9 cellular contexts compared by ENCODE assay signal in the genomic region with DNA sequence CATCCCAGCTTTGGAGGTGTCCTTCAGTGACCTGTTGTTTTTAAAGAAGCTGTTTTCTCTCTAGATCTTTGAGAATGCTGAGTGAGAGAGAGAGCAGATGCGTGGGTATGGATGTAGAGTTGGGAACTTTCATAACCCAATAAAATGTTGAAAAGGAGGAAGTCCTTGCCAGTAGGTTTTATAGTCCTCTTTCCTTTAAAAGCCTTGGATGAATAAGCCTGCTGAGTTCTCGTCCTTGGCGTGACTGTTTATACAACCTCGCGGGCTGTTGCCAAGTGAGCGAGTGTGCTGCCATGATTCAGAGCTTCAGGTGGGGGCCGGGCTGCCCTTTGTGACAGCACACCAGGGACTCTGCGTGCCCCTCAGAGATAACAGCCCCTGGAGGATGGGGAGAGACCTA. TPM values are rescaled to one million over a fixed set of nuclear protein-coding genes. Genes with fewer than 3 reads are reported as not detected.
DNase-seq lines count a peak whose midpoint lies in the region; ATAC-seq and TF ChIP-seq lines count a peak whose summit lies in the region.
"Had no signal": no experiment of that assay in that cellular context is flagged by ENCODE, and none has a peak within 500 bp of the region (broad histone marks: within the 10 kb centered on the region; RNA-seq: fewer than 3 reads in every experiment).

No MANE protein-coding gene starts in this region.

- H3K4me3 ChIP-seq in fibroblast of mammary gland (ENCODE audit: control insufficient read depth, low read depth, low read length) (no peak overlapping the region), ovary (no peak overlapping the region)

- H3K36me3 ChIP-seq in ovary, result no peaks in the 10 kb centered on the region

- 17 to 38% (median 17%) methylated on average over 8 of the region's 8 CpGs for whole genome bisulfite sequencing in ovary, 3 donors

- H3K27ac ChIP-seq in ovary, result peak overlapping the region in 1 of 2 donors; percentile 16

- H3K4me1 ChIP-seq in ovary (ENCODE audit: insufficient read depth), result peaks cover 7% of the 10 kb centered on the region

- no peak for TF ChIP-seq POLR2A in ovary (IDR thresholded peaks at IDR 0.05)

- H3K4me3 Mint-ChIP-seq in WTC11, result no peak overlapping the region

- intact Hi-C loops in ovary (cut with DNase I), result loop anchor here in 2 of 4 donors (2.0 to 10.0 kb wide), 2 partner anchors 45 to 49 kb away; no protein-coding TSS in a partner anchor

- CTCF ChIA-PET in WTC11 (lab: Charles Lee), result interaction anchor here (1.1 to 2.1 kb wide), 2 partner anchors 9 to 31 kb away, joined by 6 to 8 read pairs; no protein-coding TSS in a partner anchor

- TF ChIP-seq EP300 in ovary (IDR thresholded peaks at IDR 0.05), result no peak

- POLR2A ChIA-PET in WTC11 (lab: Charles Lee), result no interaction called here

- H3K4me1 Mint-ChIP-seq in WTC11, result peaks cover 14% of the 10 kb centered on the region

- no peaks in the 10 kb centered on the region for H3K9me3 ChIP-seq in ovary

- ATAC-seq in WTC11, result no peak
- no peak for ATAC-seq in HG03025 (IDR thresholded peaks at IDR 0.05; ENCODE audit: low FRiP score, unreplicated experiment)

- DNase-seq in DMS153 treated with DMSO at 0.1 percent for 48 hours (lab: John Stamatoyannopoulos, UW; ENCODE audit: unreplicated experiment) (peak; percentile 14), NCI-H69 (lab: John Stamatoyannopoulos, UW) (peak; percentile 69), fibroblast of mammary gland (ENCODE audit: low read depth) (peak; percentile 66), ovary (peak; percentile 68 to 84 (median 71)), NCI-H2227 (lab: John Stamatoyannopoulos, UW; ENCODE audit: unreplicated experiment) (no peak), WTC11 (ENCODE audit: low spot score) (no peak)
- DNase-seq in stimulated activated naive CD4-positive, alpha-beta T cell treated with Interleukin-2 at 50 U/mL for 16 hours (lab: John Stamatoyannopoulos, UW), result no peak
- DNase-seq: NCI-H510A had no signal

- TF ChIP-seq CTCF in fibroblast of mammary gland (conservative IDR thresholded peaks at IDR 0.05; ENCODE audit: control insufficient read depth, insufficient read depth, low read depth, low read length) (no peak), ovary (IDR thresholded peaks at IDR 0.05) (no peak), WTC11 (IDR thresholded peaks at IDR 0.05) (no peak)

- H3K9me3 Mint-ChIP-seq in WTC11, result no peaks in the 10 kb centered on the region

- no peaks in the 10 kb centered on the region for H3K36me3 Mint-ChIP-seq in WTC11

- no peaks in the 10 kb centered on the region; the same call in 1 of the 2 replicates for H3K27me3 Mint-ChIP-seq in WTC11 (ENCODE audit: low read depth)

- H3K27ac Mint-ChIP-seq in WTC11, result no peak overlapping the region

- H3K27me3 ChIP-seq in ovary, result no peaks in the 10 kb centered on the region

TF ChIP-seq in WTC11, 78 proteins besides CTCF, POLR2A, EP300 and RAD21:
- TF ChIP-seq NR1H2 (CRISPR knock-in tag; IDR thresholded peaks at IDR 0.05) (no peak), JUN (CRISPR knock-in tag; IDR thresholded peaks at IDR 0.05) (no peak), EMX1 (CRISPR knock-in tag; IDR thresholded peaks at IDR 0.05) (no peak), ZNF671 (CRISPR knock-in tag; IDR thresholded peaks at IDR 0.05) (no peak), SMAD4 (CRISPR knock-in tag; IDR thresholded peaks at IDR 0.05) (no peak)
- TF ChIP-seq, protein P1, sequence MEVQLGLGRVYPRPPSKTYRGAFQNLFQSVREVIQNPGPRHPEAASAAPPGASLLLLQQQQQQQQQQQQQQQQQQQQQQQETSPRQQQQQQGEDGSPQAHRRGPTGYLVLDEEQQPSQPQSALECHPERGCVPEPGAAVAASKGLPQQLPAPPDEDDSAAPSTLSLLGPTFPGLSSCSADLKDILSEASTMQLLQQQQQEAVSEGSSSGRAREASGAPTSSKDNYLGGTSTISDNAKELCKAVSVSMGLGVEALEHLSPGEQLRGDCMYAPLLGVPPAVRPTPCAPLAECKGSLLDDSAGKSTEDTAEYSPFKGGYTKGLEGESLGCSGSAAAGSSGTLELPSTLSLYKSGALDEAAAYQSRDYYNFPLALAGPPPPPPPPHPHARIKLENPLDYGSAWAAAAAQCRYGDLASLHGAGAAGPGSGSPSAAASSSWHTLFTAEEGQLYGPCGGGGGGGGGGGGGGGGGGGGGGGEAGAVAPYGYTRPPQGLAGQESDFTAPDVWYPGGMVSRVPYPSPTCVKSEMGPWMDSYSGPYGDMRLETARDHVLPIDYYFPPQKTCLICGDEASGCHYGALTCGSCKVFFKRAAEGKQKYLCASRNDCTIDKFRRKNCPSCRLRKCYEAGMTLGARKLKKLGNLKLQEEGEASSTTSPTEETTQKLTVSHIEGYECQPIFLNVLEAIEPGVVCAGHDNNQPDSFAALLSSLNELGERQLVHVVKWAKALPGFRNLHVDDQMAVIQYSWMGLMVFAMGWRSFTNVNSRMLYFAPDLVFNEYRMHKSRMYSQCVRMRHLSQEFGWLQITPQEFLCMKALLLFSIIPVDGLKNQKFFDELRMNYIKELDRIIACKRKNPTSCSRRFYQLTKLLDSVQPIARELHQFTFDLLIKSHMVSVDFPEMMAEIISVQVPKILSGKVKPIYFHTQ (CRISPR knock-in tag; IDR thresholded peaks at IDR 0.05), result no peak
- TF ChIP-seq, protein P2, sequence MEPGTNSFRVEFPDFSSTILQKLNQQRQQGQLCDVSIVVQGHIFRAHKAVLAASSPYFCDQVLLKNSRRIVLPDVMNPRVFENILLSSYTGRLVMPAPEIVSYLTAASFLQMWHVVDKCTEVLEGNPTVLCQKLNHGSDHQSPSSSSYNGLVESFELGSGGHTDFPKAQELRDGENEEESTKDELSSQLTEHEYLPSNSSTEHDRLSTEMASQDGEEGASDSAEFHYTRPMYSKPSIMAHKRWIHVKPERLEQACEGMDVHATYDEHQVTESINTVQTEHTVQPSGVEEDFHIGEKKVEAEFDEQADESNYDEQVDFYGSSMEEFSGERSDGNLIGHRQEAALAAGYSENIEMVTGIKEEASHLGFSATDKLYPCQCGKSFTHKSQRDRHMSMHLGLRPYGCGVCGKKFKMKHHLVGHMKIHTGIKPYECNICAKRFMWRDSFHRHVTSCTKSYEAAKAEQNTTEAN (CRISPR knock-in tag; IDR thresholded peaks at IDR 0.05), result no peak

RNA-seq across cellular contexts. Expression of a gene that starts 18.4 kb away (rescaled TPM):
- total RNA-seq in ovary (10 to 100 TPM in 1 of 7 donors, 1 to 10 TPM in 6; 1.1 to 11.0 (median 3.9) TPM), WTC11 (2021) (0.60 to 0.73 TPM (median 0.68 TPM) in 3 replicates)
- 10 to 100 TPM in 1 of 2 donors, 1 to 10 TPM in 1; 7.3 to 11.3 TPM for polyA plus RNA-seq in ovary

Comparison
In these comparisons a context has a peak if more than half of its experiments do, and no peak if none do; other contexts are left out.
1. DNase-seq: peak in DMS153 treated with DMSO at 0.1 percent for 48 hours (single experiment), NCI-H69 (single experiment), fibroblast of mammary gland (single experiment) and ovary (5 of 5); none in NCI-H2227 (single experiment), WTC11 (single experiment) and stimulated activated naive CD4-positive, alpha-beta T cell treated with Interleukin-2 at 50 U/mL for 16 hours (single experiment).